In the genomic region with DNA sequence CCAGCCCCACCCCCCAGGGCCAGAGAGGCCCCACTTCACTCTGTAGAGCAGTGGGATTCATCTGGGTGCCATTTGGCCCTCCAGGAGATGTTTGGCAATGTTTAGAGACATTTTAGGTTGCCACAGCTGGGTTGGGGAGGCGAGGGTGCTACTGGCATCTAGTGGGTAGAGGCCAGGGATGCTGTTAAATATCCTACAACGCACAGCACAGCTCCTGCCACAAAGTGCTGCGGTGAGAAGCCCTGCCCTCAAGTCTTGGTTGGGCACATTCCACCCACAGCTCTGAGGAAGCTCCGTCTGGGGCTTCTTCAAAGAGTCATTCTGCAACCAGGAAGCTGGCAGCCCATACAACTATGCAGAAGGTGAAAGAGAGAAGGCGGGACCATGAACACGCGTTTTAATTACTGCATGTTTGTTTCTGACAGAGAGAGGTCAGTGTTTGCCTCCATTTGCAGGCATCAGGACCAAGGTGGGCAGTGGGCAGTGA, we compare ENCODE assay signal across 9 cellular contexts. TPM values are rescaled to one million over a fixed set of nuclear protein-coding genes. Genes with fewer than 3 reads are reported as not detected.
DNase-seq lines count a peak whose midpoint lies in the region; ATAC-seq lines count a peak whose summit lies in the region.
"Had no signal": no experiment of that assay in that cellular context is flagged by ENCODE, and none has a peak within 500 bp of the region (broad histone marks: within the 10 kb centered on the region; RNA-seq: fewer than 3 reads in every experiment).

No MANE protein-coding gene starts in this region.

- no peak overlapping the region for H3K4me3 ChIP-seq in H7 (ENCODE audit: insufficient read depth, low read depth, low read length)

- ATAC-seq in GM18519 (IDR thresholded peaks at IDR 0.05; ENCODE audit: low FRiP score, unreplicated experiment): peak; percentile 53
- ATAC-seq in HG02973 (IDR thresholded peaks at IDR 0.05; ENCODE audit: unreplicated experiment): peak; percentile 56

- no peaks in the 10 kb centered on the region for H3K36me3 ChIP-seq in H7 (replicated peaks; ENCODE audit: control insufficient read depth, insufficient read depth, low read length)

- no peaks in the 10 kb centered on the region for H3K27me3 ChIP-seq in H7 (ENCODE audit: control insufficient read depth, insufficient read depth, low read length)

- DNase-seq in T-helper 2 cell (peak in 4 of 5 experiments; percentile 55 to 98 (median 80)), caudate nucleus (lab: John Stamatoyannopoulos, UW) (peak in 4 of 61 donors; percentile 1 to 3 (median 2)), NCI-H1436 treated with DMSO at 0.1 percent for 48 hours (lab: John Stamatoyannopoulos, UW) (no peak), H7 (no peak), SHP77 (lab: John Stamatoyannopoulos, UW) (no peak)
- peak in 2 of 3 donors; percentile 61 to 62 for DNase-seq in stimulated activated CD4-positive, alpha-beta T cell treated with anti-CD3 and anti-CD28 coated beads, TNF-alpha, amount 100 ng/mL, for 1 hour (ENCODE audit: low read depth in 3 of 3, low spot score in 1 of 3)

- peak overlapping the region; percentile 36 for H3K27ac ChIP-seq in caudate nucleus (ENCODE audit: low read depth, low read length)

RNA-seq across cellular contexts. Expression of gene FAM9C, which starts 48.1 kb away (rescaled TPM):
- 0.07 and 0.18 TPM in 2 replicates for total RNA-seq in H7 (2014; rRNA removed; shearing (Covaris generic))
- total RNA-seq: LHCN-M2 had no signal

Comparison
In these comparisons a context has a peak if more than half of its experiments do, and no peak if none do; other contexts are left out.
1. DNase-seq: peak in T-helper 2 cell (4 of 5) and stimulated activated CD4-positive, alpha-beta T cell treated with anti-CD3 and anti-CD28 coated beads, TNF-alpha, amount 100 ng/mL, for 1 hour (2 of 3); none in NCI-H1436 treated with DMSO at 0.1 percent for 48 hours (single experiment), H7 (single experiment) and SHP77 (0 of 2).